In the genomic region with DNA sequence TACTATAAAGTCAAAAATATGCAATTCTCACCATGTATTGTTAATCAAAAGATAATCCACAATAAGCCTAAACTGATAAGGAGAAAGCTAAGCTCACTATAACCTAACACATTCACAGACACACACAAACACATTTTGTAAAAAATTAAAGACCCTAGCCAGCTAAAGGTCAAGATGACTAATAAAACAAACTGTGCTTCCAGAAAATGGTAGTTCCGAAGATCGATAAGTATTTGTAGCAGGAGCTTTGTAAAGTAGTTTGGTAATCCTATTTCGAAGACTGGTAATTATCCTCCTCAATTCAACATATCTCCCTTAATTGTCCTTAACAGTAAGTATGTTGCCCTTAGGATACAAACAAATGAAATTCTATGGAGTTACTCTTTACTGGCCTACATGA, we compare ENCODE assay signal across 27 cellular contexts.
"Had no signal": no experiment of that assay in that cellular context is flagged by ENCODE, and none has a peak within 500 bp of the region (broad histone marks: within the 10 kb centered on the region; RNA-seq: fewer than 3 reads in every experiment).

No MANE protein-coding gene starts in this region.

- H3K27ac ChIP-seq: stomach, suprapubic skin, testis, thoracic aorta, thyroid gland, tibial artery, tibial nerve, transverse colon, upper lobe of left lung, upper lobe of right lung, uterus, vagina had no signal

- H3K4me1 ChIP-seq: testis, thyroid gland, transverse colon, upper lobe of right lung, uterus, vagina had no signal

- ATAC-seq: stimulated activated effector memory CD8-positive, alpha-beta T cell treated with anti-CD3 and anti-CD28 coated beads, Interleukin-12 subunit alpha, Interleukin-12 subunit beta, amount 100 ng/mL, for 72 hours; stimulated activated memory B cell treated with anti-CD40 and anti-IgM and Interleukin-4, amounts not matched to agents 10 μg/mL and 1 μg/mL and 100 μg/mL, for 72 hours; stimulated activated naive B cell treated with anti-CD40 and anti-IgM and Interleukin-4, amounts not matched to agents 10 μg/mL and 1 μg/mL and 100 μg/mL, for 72 hours; stimulated activated naive CD8-positive, alpha-beta T cell treated with anti-CD3 and anti-CD28 coated beads, Interleukin-15, amount 100 ng/mL, for 72 hours; stimulated activated naive CD8-positive, alpha-beta T cell treated with anti-CD3 and anti-CD28 coated beads, Interleukin-15, Interleukin-2, amounts not matched to agents 100 U/mL and 50 U/mL, for 24 hours; upper lobe of right lung had no signal

- H3K27me3 ChIP-seq: stomach, suprapubic skin, testis, thyroid gland, tibial artery, tibial nerve, upper lobe of left lung, uterus, vagina had no signal

- H3K9me3 ChIP-seq: stomach, suprapubic skin, testis, thoracic aorta, thyroid gland, tibial artery, tibial nerve, transverse colon, upper lobe of left lung, upper lobe of right lung, uterus, vagina had no signal

- H3K36me3 ChIP-seq: stomach, suprapubic skin, thoracic aorta, thyroid gland, tibial artery, tibial nerve, transverse colon, upper lobe of left lung, upper lobe of right lung, uterus, vagina had no signal

- H3K4me3 ChIP-seq: stomach, suprapubic skin, testis, thoracic aorta, thyroid gland, tibial artery, tibial nerve, transverse colon, upper lobe of left lung, upper lobe of right lung, uterus, vagina had no signal

- DNase-seq: stimulated activated CD4-positive, alpha-beta T cell treated with anti-CD3 and anti-CD28 coated beads, Interleukin-2, amount 100 ng/mL, for 48 hours; stimulated activated CD4-positive, alpha-beta T cell treated with anti-CD3 and anti-CD28 coated beads, Interleukin-4, amount 100 ng/mL, for 1 hour; stimulated activated CD4-positive, alpha-beta T cell treated with anti-CD3 and anti-CD28 coated beads, Interleukin-4, amount 100 ng/mL, for 24 hours; stimulated activated CD4-positive, alpha-beta T cell treated with anti-CD3 and anti-CD28 coated beads, Interleukin-4, amount 100 ng/mL, for 4 hours; stimulated activated CD8-positive, alpha-beta memory T cell treated with anti-CD3 and anti-CD28 coated beads, Interleukin-4, amount 100 ng/mL, for 48 hours; stimulated activated naive B cell treated with anti-CD40 and anti-IgM and Interleukin-4, amounts not matched to agents 10 μg/mL and 1 μg/mL and 100 μg/mL, for 72 hours; stimulated activated naive CD4-positive, alpha-beta T cell; stimulated activated naive CD4-positive, alpha-beta T cell treated with Interleukin-2 at 50 U/mL for 16 hours; stimulated activated naive CD8-positive, alpha-beta T cell treated with anti-CD3 and anti-CD28 coated beads, Interleukin-15, amount 100 ng/mL, for 72 hours; stimulated activated naive CD8-positive, alpha-beta T cell treated with anti-CD3 and anti-CD28 coated beads, Interleukin-15, Interleukin-2, amounts not matched to agents 100 U/mL and 50 U/mL, for 24 hours; stomach; substantia nigra; testis; thyroid gland; tibial artery; transverse colon; trophoblast cell; upper lobe of left lung; upper lobe of right lung; uterus had no signal

- FAIRE-seq: urothelium cell line had no signal
